1 cellular context compared by ENCODE assay signal in genomic region chr10:3995302-3996210, GRCh38.
TF ChIP-seq lines count a peak whose summit lies in the region.

No MANE protein-coding gene starts in this region.

TF ChIP-seq in SK-N-SH, 30 proteins besides CTCF, POLR2A, EP300 and RAD21 (continued from another document):
- TF ChIP-seq MAX (IDR thresholded peaks at IDR 0.05; ENCODE audit: low read depth) (peak; percentile 65), POLR2AphosphoS5 (IDR thresholded peaks at IDR 0.05; ENCODE audit: low read depth, low read length) (no peak), PBX3 (IDR thresholded peaks at IDR 0.05) (peak; percentile 42), GABPA (IDR thresholded peaks at IDR 0.05; ENCODE audit: low read depth) (0 out of 2 replicates have a peak, but pooled peaks have one; percentile 24), IRF3 (IDR thresholded peaks at IDR 0.05; ENCODE audit: low read depth, low read length) (no peak), USF2 (IDR thresholded peaks at IDR 0.05; ENCODE audit: borderline replicate concordance, low read depth, low read length) (no peak), YY1 (IDR thresholded peaks at IDR 0.05; ENCODE audit: low read depth) (no peak), USF1 (IDR thresholded peaks at IDR 0.05; ENCODE audit: borderline replicate concordance, low read depth) (no peak), TAF1 (IDR thresholded peaks at IDR 0.05; ENCODE audit: borderline replicate concordance, low read depth, low read length) (no peak), RCOR1 (IDR thresholded peaks at IDR 0.05; ENCODE audit: low read length) (no peak), NFIC (IDR thresholded peaks at IDR 0.05; ENCODE audit: borderline replicate concordance) (peak; percentile 65; the same call in 1 of the 2 replicates), MXI1 (IDR thresholded peaks at IDR 0.05; ENCODE audit: low read depth, low read length) (no peak), TCF12 (IDR thresholded peaks at IDR 0.05) (peak; percentile 70), NRF1 (IDR thresholded peaks at IDR 0.05; ENCODE audit: low read depth, low read length) (no peak), FOSL2 (IDR thresholded peaks at IDR 0.05; ENCODE audit: borderline replicate concordance, low read depth) (peak; percentile 35; the same call in 1 of the 2 replicates), RXRA (IDR thresholded peaks at IDR 0.05; ENCODE audit: borderline replicate concordance, low read depth) (no peak; the same call in 1 of the 2 replicates), CHD2 (IDR thresholded peaks at IDR 0.05; ENCODE audit: low read length, partially characterized antibody) (no peak)
